In genomic region chr2:181805228-181806038, GRCh38 we compare ENCODE assay signal across 11 cellular contexts.
DNase-seq lines count a peak whose midpoint lies in the region; ATAC-seq and TF ChIP-seq lines count a peak whose summit lies in the region.
"Had no signal": no experiment of that assay in that cellular context is flagged by ENCODE, and none has a peak within 500 bp of the region (broad histone marks: within the 10 kb centered on the region; RNA-seq: fewer than 3 reads in every experiment).

No MANE protein-coding gene starts in this region.

- POLR2A ChIA-PET in HEK293T (lab: Yijun Ruan, JAX): no interaction called here

- DNase-seq in CD1c-positive myeloid dendritic cell (ENCODE audit: extremely low spot score) (peak; percentile 69), KG1 (lab: John Stamatoyannopoulos, UW) (peak; percentile 33), astrocyte of the hippocampus (ENCODE audit: low read depth, low spot score) (peak; percentile 53), myocyte (ENCODE audit: low read depth) (peak; percentile 51), middle frontal gyrus (ENCODE audit: extremely low spot score, low spot score) (no peak), HPDE6-E6E7 (ENCODE audit: extremely low spot score) (no peak), HEK293T (ENCODE audit: extremely low spot score) (no peak)
- DNase-seq: activated CD8-positive, alpha-beta memory T cell treated with anti-CD3 and anti-CD28 coated beads for 24 hours; DMS153 had no signal

- CTCF ChIA-PET in HEK293T (lab: Yijun Ruan, JAX): no interaction called here

- ATAC-seq in GM19328 (IDR thresholded peaks at IDR 0.05; ENCODE audit: unreplicated experiment): no peak
- ATAC-seq: left lobe of liver had no signal

TF ChIP-seq in HEK293T, 16 proteins besides CTCF, POLR2A, EP300 and RAD21:
- TF ChIP-seq BHLHE40 (IDR thresholded peaks at IDR 0.05; ENCODE audit: borderline replicate concordance) (no peak), PKNOX1 (IDR thresholded peaks at IDR 0.05) (no peak), CTBP1 (IDR thresholded peaks at IDR 0.05; ENCODE audit: borderline replicate concordance) (no peak), NFRKB (IDR thresholded peaks at IDR 0.05) (no peak), ZNF384 (IDR thresholded peaks at IDR 0.05) (no peak), FOXA1 (IDR thresholded peaks at IDR 0.05) (no peak), L3MBTL2 (conservative IDR thresholded peaks at IDR 0.05) (no peak), HDGF (IDR thresholded peaks at IDR 0.05; ENCODE audit: borderline replicate concordance) (no peak), SP1 (IDR thresholded peaks at IDR 0.05) (no peak), LEF1 (IDR thresholded peaks at IDR 0.05; ENCODE audit: borderline replicate concordance) (no peak), FOXK2 (IDR thresholded peaks at IDR 0.05) (no peak), ARNT (IDR thresholded peaks at IDR 0.05) (no peak), SUZ12 (IDR thresholded peaks at IDR 0.05) (no peak), ELF4 (IDR thresholded peaks at IDR 0.05) (no peak), TARDBP (IDR thresholded peaks at IDR 0.05) (no peak), FOXM1 (IDR thresholded peaks at IDR 0.05; ENCODE audit: borderline replicate concordance) (no peak)

Comparison
In these comparisons a context has a peak if more than half of its experiments do, and no peak if none do; other contexts are left out.
1. DNase-seq: peak in CD1c-positive myeloid dendritic cell (single experiment), KG1 (single experiment), astrocyte of the hippocampus (single experiment) and myocyte (single experiment); none in middle frontal gyrus (single experiment), HPDE6-E6E7 (single experiment) and HEK293T (single experiment).